ENCODE assay signal across 27 cellular contexts in genomic region chr19:45489216-45489855, GRCh38. TPM values are rescaled to one million over a fixed set of nuclear protein-coding genes. Genes with fewer than 3 reads are reported as not detected.
"Had no signal": no experiment of that assay in that cellular context is flagged by ENCODE, and none has a peak within 500 bp of the region (broad histone marks: within the 10 kb centered on the region; RNA-seq: fewer than 3 reads in every experiment).

No MANE protein-coding gene starts in this region.

- H3K4me2 ChIP-seq: neural progenitor cell, smooth muscle cell had no signal

- DNase-seq: hypothalamus; immature natural killer cell; kidney; left colon; lower lobe of right lung; mammary epithelial cell; mesenchymal stem cell; naive thymus-derived CD8-positive, alpha-beta T cell; right lobe of liver; stimulated activated CD4-positive, alpha-beta T cell treated with anti-CD3 and anti-CD28 coated beads, Interleukin-1b, Interleukin-23, amount 100 ng/mL, for 48 hours; stimulated activated CD4-positive, alpha-beta T cell treated with anti-CD3 and anti-CD28 coated beads, Interleukin-2, amount 100 ng/mL, for 48 hours; stimulated activated CD4-positive, alpha-beta T cell treated with anti-CD3 and anti-CD28 coated beads, Interleukin-4, amount 100 ng/mL, for 4 hours; stimulated activated CD8-positive, alpha-beta memory T cell treated with anti-CD3 and anti-CD28 coated beads, Interleukin-4, amount 100 ng/mL, for 48 hours; stimulated activated naive CD4-positive, alpha-beta T cell treated with Interleukin-2 at 50 U/mL for 16 hours; stimulated activated naive CD8-positive, alpha-beta T cell treated with anti-CD3 and anti-CD28 coated beads, Interleukin-15, amount 100 ng/mL, for 72 hours; substantia nigra had no signal

- H3K36me3 Mint-ChIP-seq: immature natural killer cell; naive thymus-derived CD8-positive, alpha-beta T cell; neural progenitor cell; stimulated activated memory B cell treated with anti-CD40 and anti-IgM and Interleukin-4, amounts not matched to agents 10 μg/mL and 1 μg/mL and 100 μg/mL, for 72 hours; type B pancreatic cell had no signal

- H3K4me1 ChIP-seq: neural progenitor cell had no signal

- H3K9ac ChIP-seq: neural progenitor cell had no signal

- H2AFZ ChIP-seq: neural progenitor cell had no signal

- H3K36me3 ChIP-seq: left lung, lower lobe of right lung, neural progenitor cell, ovary, right atrium auricular region, right lobe of liver, tibial nerve, vagina had no signal

- H3K9me3 ChIP-seq: left lung, lower lobe of right lung, ovary, right atrium auricular region, right lobe of liver, tibial nerve, vagina had no signal

- H3K27me3 ChIP-seq: neural progenitor cell, ovary, right atrium auricular region, right lobe of liver, vagina had no signal

- H3K4me3 Mint-ChIP-seq: immature natural killer cell; naive thymus-derived CD8-positive, alpha-beta T cell; nephron; neural progenitor cell; stimulated activated memory B cell treated with anti-CD40 and anti-IgM and Interleukin-4, amounts not matched to agents 10 μg/mL and 1 μg/mL and 100 μg/mL, for 72 hours; stimulated activated naive CD8-positive, alpha-beta T cell treated with anti-CD3 and anti-CD28 coated beads, Interleukin-15, amount 100 ng/mL, for 72 hours; type B pancreatic cell had no signal

- H3K27me3 Mint-ChIP-seq: progenitor cell of endocrine pancreas, type B pancreatic cell had no signal

- ATAC-seq: left colon; left lung; lower lobe of right lung; naive thymus-derived CD8-positive, alpha-beta T cell; right lobe of liver; stimulated activated memory B cell treated with anti-CD40 and anti-IgM and Interleukin-4, amounts not matched to agents 10 μg/mL and 1 μg/mL and 100 μg/mL, for 72 hours; stimulated activated naive CD8-positive, alpha-beta T cell treated with anti-CD3 and anti-CD28 coated beads, Interleukin-15, amount 100 ng/mL, for 72 hours had no signal

- H3K27ac ChIP-seq: left lung, lower lobe of right lung, neural progenitor cell, ovary, right atrium auricular region, right lobe of liver, tibial nerve, vagina had no signal

- H3K9me3 Mint-ChIP-seq: immature natural killer cell; naive thymus-derived CD8-positive, alpha-beta T cell; nephron; neural progenitor cell; stimulated activated memory B cell treated with anti-CD40 and anti-IgM and Interleukin-4, amounts not matched to agents 10 μg/mL and 1 μg/mL and 100 μg/mL, for 72 hours; stimulated activated naive CD8-positive, alpha-beta T cell treated with anti-CD3 and anti-CD28 coated beads, Interleukin-15, amount 100 ng/mL, for 72 hours; type B pancreatic cell had no signal

- H3K27ac Mint-ChIP-seq: nephron; neural progenitor cell; stimulated activated memory B cell treated with anti-CD40 and anti-IgM and Interleukin-4, amounts not matched to agents 10 μg/mL and 1 μg/mL and 100 μg/mL, for 72 hours; stimulated activated naive CD8-positive, alpha-beta T cell treated with anti-CD3 and anti-CD28 coated beads, Interleukin-15, amount 100 ng/mL, for 72 hours; type B pancreatic cell had no signal

- H3K4me3 ChIP-seq: left lung, lower lobe of right lung, neural progenitor cell, ovary, right atrium auricular region, right lobe of liver, smooth muscle cell, tibial nerve, vagina had no signal

RNA-seq across cellular contexts. Expression of gene PPM1N, which starts 8.9 kb away (rescaled TPM):
- total RNA-seq: progenitor cell of endocrine pancreas had no signal
